Comparison of ENCODE assay signal across 18 cellular contexts in the genomic region with DNA sequence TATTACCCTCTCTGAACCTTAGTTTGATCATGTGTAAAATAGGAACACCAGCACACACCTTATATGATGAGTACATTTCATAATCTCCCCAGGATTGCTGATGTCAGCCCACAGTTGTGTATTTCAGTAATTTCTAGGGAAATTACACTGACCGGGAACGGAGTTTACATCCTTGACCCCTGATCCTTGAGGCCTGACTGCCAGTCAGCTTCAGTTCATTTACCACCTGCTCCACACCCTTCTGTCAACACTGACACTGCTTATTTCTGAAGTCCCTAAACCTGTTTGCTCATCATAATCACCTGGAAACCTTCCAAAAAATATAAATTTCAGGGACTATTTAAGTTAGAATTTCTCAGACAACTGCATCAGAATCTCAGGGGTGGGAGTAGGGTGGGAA. TPM values are rescaled to one million over a fixed set of nuclear protein-coding genes. Genes with fewer than 3 reads are reported as not detected.
DNase-seq lines count a peak whose midpoint lies in the region; ATAC-seq, FAIRE-seq and TF ChIP-seq lines count a peak whose summit lies in the region.
"Had no signal": no experiment of that assay in that cellular context is flagged by ENCODE, and none has a peak within 500 bp of the region (broad histone marks: within the 10 kb centered on the region; RNA-seq: fewer than 3 reads in every experiment).

No MANE protein-coding gene starts in this region.

- BruUV-seq in HepG2 (replicated peaks; lab: Mats Ljungman, UMichigan): no TSS peak

- POLR2A ChIA-PET in HepG2 (lab: Yijun Ruan, JAX): no interaction called here

- no peak for FAIRE-seq in HepG2 (lab: Jason Lieb, UNC)
- FAIRE-seq: A549, RCC 7860 had no signal

- H3K9ac ChIP-seq in HepG2 (ENCODE audit: insufficient read depth, low read depth, low read length) (no peak overlapping the region), colonic mucosa (ENCODE audit: low read depth in 2 of 2, low read length in 2 of 2) (no peak overlapping the region)

- TF ChIP-seq CTCF in HepG2 (CRISPR knock-in tag; IDR thresholded peaks at IDR 0.05) (no peak), right lobe of liver (IDR thresholded peaks at IDR 0.05) (no peak), colonic mucosa (IDR thresholded peaks at IDR 0.05) (no peak), type B pancreatic cell (conservative IDR thresholded peaks at IDR 0.05) (no peak)

- no peaks in the 10 kb centered on the region for H3K9me3 ChIP-seq in HepG2 (ENCODE audit: low read length)
- no peaks in the 10 kb centered on the region for H3K9me3 ChIP-seq in right lobe of liver
- no peaks in the 10 kb centered on the region for H3K9me3 ChIP-seq in colonic mucosa
- H3K9me3 ChIP-seq: A549 had no signal

- H4K20me1 ChIP-seq in HepG2 (ENCODE audit: insufficient read depth, low read length): no peaks in the 10 kb centered on the region

- no peak overlapping the region for H3K4me3 Mint-ChIP-seq in type B pancreatic cell

- H3K4me1 Mint-ChIP-seq in type B pancreatic cell (ENCODE audit: unreplicated experiment): no peaks in the 10 kb centered on the region

- H3K36me3 Mint-ChIP-seq in type B pancreatic cell: no peaks in the 10 kb centered on the region

- 0% methylated on average over 2 of the region's 2 CpGs for WGBS in HepG2 (ENCODE audit: low lambda C conversion rate)
- WGBS in right lobe of liver (ENCODE audit: insufficient coverage, low coverage, low lambda C conversion rate, missing lambda C conversion rate): 40% methylated on average over 1 of the region's 2 CpGs

- TF ChIP-seq RAD21 in HepG2 (CRISPR knock-in tag; IDR thresholded peaks at IDR 0.05): no peak

- H3K27me3 ChIP-seq in HepG2 (ENCODE audit: control insufficient read depth in 1 of 2, insufficient read depth in 2 of 2, low read length in 2 of 2) (no peaks in the 10 kb centered on the region), right lobe of liver (no peaks in the 10 kb centered on the region), colonic mucosa (no peaks in the 10 kb centered on the region)

- H3K9me3 Mint-ChIP-seq in type B pancreatic cell: peaks cover 5% of the 10 kb centered on the region

- no peak overlapping the region for H2AFZ ChIP-seq in HepG2 (ENCODE audit: low read length)

- intact Hi-C loops in HepG2 (cut with micrococcal nuclease; ENCODE audit: unreplicated experiment): no loop called here
- intact Hi-C loops in right lobe of liver (cut with DNase I): no loop called here
- intact Hi-C loops in colonic mucosa (cut with DNase I): no loop called here

- ATAC-seq in HepG2 (0 out of 3 replicates have a peak, but pooled peaks have one; percentile 24), right lobe of liver (no peak), HG03439 (IDR thresholded peaks at IDR 0.05; ENCODE audit: unreplicated experiment) (no peak)
- ATAC-seq: A549, SK-N-SH treated with all-trans-retinoic acid at 6 μM for 48 hours had no signal

- CTCF ChIA-PET in HepG2 (lab: Yijun Ruan, JAX; ENCODE audit: low intra/inter-chr PET ratio, low total read pairs): no interaction called here

- H3K27me3 Mint-ChIP-seq in type B pancreatic cell: peaks cover 21% of the 10 kb centered on the region

- no peak overlapping the region for H3K4me2 ChIP-seq in HepG2 (ENCODE audit: low read depth, low read length)
- H3K4me2 ChIP-seq: A549 had no signal

- no peak for TF ChIP-seq EP300 in HepG2 (IDR thresholded peaks at IDR 0.05; ENCODE audit: low read depth in 2 of 2, low read length in 2 of 2)
- TF ChIP-seq EP300 in HepG2 (CRISPR knock-in tag; IDR thresholded peaks at IDR 0.05; ENCODE audit: borderline replicate concordance): no peak

- H3K36me3 ChIP-seq in HepG2 (replicated peaks in 1 of 2; ENCODE audit: control insufficient read depth in 1 of 2, insufficient read depth in 2 of 2, low read length in 2 of 2) (no peaks in the 10 kb centered on the region), right lobe of liver (no peaks in the 10 kb centered on the region), colonic mucosa (no peaks in the 10 kb centered on the region)

- no peak for TF ChIP-seq POLR2A in HepG2 (IDR thresholded peaks at IDR 0.05; ENCODE audit: insufficient read depth in 1 of 2, low read depth in 2 of 2, low read length in 2 of 2)
- TF ChIP-seq POLR2A in right lobe of liver (IDR thresholded peaks at IDR 0.05): no peak

- H3K4me3 ChIP-seq in HepG2 (replicated peaks in 1 of 3; ENCODE audit: insufficient read depth in 1 of 3, low read depth in 2 of 3, low read length in 3 of 3) (no peak overlapping the region), right lobe of liver (no peak overlapping the region), colonic mucosa (no peak overlapping the region)
- H3K4me3 ChIP-seq: A549 had no signal

- no peak overlapping the region for H3K27ac Mint-ChIP-seq in type B pancreatic cell

- DNase-seq in HepG2 (ENCODE audit: low spot score) (no peak), right lobe of liver (no peak), NCI-H748 (lab: John Stamatoyannopoulos, UW; ENCODE audit: unreplicated experiment) (peak; percentile 99), colonic mucosa (peak; percentile 69), HuH-7.5 (ENCODE audit: low spot score) (no peak), iPS-NIHi11 (ENCODE audit: low spot score) (no peak), type B pancreatic cell (ENCODE audit: extremely low spot score, unreplicated experiment) (no peak)
- DNase-seq: C1 segment of cervical spinal cord, DMS 273 treated with DMSO at 0.1 percent for 48 hours, IMR-90, Kasumi-1, NCI-H1694, Right ventricle myocardium superior, T-helper 1 cell had no signal

- in situ Hi-C loops in HepG2 (cut with HindIII; ENCODE audit: extremely low pct_ligation_motif_present, low pct_unique_long_range_greater_than_20kb): no loop called here

- no peak overlapping the region for H3K27ac ChIP-seq in HepG2 (ENCODE audit: extremely low read length, insufficient read depth, low read length)
- H3K27ac ChIP-seq in right lobe of liver: no peak overlapping the region
- H3K27ac ChIP-seq in colonic mucosa: peak overlapping the region; percentile 10
- H3K27ac ChIP-seq: A549 had no signal

- H3K4me1 ChIP-seq in HepG2 (ENCODE audit: insufficient read depth, low read length) (no peaks in the 10 kb centered on the region), right lobe of liver (no peaks in the 10 kb centered on the region), colonic mucosa (no peaks in the 10 kb centered on the region)
- H3K4me1 ChIP-seq: A549 had no signal

- no peaks in the 10 kb centered on the region for H3K79me2 ChIP-seq in HepG2 (ENCODE audit: insufficient read depth, low read length)

TF ChIP-seq in HepG2, 621 proteins besides CTCF, POLR2A, EP300 and RAD21 (continues in another document):
- TF ChIP-seq ZKSCAN1 (IDR thresholded peaks at IDR 0.05; ENCODE audit: low read length) (no peak), SRSF4 (IDR thresholded peaks at IDR 0.05; ENCODE audit: low read depth, low read length, poor library complexity, severe bottlenecking) (no peak), ELF4 (CRISPR knock-in tag; IDR thresholded peaks at IDR 0.05; ENCODE audit: borderline replicate concordance) (no peak), KMT2B (CRISPR knock-in tag; IDR thresholded peaks at IDR 0.05) (no peak), AGO1 (IDR thresholded peaks at IDR 0.05; ENCODE audit: low read depth, low read length, poor library complexity, severe bottlenecking) (no peak), ZFP36L2 (CRISPR knock-in tag; IDR thresholded peaks at IDR 0.05) (no peak), SP4 (CRISPR knock-in tag; IDR thresholded peaks at IDR 0.05) (no peak), ZNF878 (CRISPR knock-in tag; IDR thresholded peaks at IDR 0.05) (no peak), ZNF552 (CRISPR knock-in tag; IDR thresholded peaks at IDR 0.05; ENCODE audit: borderline replicate concordance) (no peak), NR2F1 (CRISPR knock-in tag; IDR thresholded peaks at IDR 0.05) (peak in 1 of 2 experiments; percentile 46; a peak in 1 of 4 replicates), POLR2AphosphoS2 (IDR thresholded peaks at IDR 0.05; ENCODE audit: low read depth, low read length) (no peak)
- TF ChIP-seq, protein P1, sequence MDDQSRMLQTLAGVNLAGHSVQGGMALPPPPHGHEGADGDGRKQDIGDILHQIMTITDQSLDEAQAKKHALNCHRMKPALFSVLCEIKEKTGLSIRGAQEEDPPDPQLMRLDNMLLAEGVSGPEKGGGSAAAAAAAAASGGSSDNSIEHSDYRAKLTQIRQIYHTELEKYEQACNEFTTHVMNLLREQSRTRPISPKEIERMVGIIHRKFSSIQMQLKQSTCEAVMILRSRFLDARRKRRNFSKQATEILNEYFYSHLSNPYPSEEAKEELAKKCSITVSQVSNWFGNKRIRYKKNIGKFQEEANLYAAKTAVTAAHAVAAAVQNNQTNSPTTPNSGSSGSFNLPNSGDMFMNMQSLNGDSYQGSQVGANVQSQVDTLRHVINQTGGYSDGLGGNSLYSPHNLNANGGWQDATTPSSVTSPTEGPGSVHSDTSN (CRISPR knock-in tag; IDR thresholded peaks at IDR 0.05; ENCODE audit: borderline replicate concordance): no peak

RNA-seq across cellular contexts. Expression of a gene that starts 55.3 kb away (rescaled TPM):
- total RNA-seq in HepG2 (2016; rRNA removed; fragmentation: Illumina TruSeq; extraction: Trizol) (44.7 and 50.2 TPM in 2 replicates), right lobe of liver (10 to 100 TPM; 12.9 to 15.7 (median 14.9) TPM), colonic mucosa (10 to 100 TPM; 53.0 to 56.3 TPM), type B pancreatic cell (ENCODE audit: low replicate concordance) (24.3 and 32.5 TPM in 2 replicates)
- 7.9 and 9.2 TPM in 2 replicates for total RNA-seq in HepG2 (2016; cell fraction: cytosol; rRNA removed; fragmentation: Illumina TruSeq; extraction: Trizol; ENCODE audit: low read depth)
- total RNA-seq in HepG2 (2016; cell fraction: insoluble cytoplasmic fraction; rRNA removed; fragmentation: Illumina TruSeq; extraction: Trizol): 42.5 and 45.6 TPM in 2 replicates
- total RNA-seq in HepG2 (2016; cell fraction: membrane; rRNA removed; fragmentation: Illumina TruSeq; extraction: Trizol): 10.6 and 12.6 TPM in 2 replicates
- total RNA-seq in HepG2 (2016; cell fraction: nucleus; rRNA removed; fragmentation: Illumina TruSeq; extraction: Trizol): 25.0 and 27.5 TPM in 2 replicates
- 10.9 and 12.1 TPM in 2 replicates for polyA plus RNA-seq in HepG2 (2011; rRNA removed)
- 11.9 and 12.6 TPM in 2 replicates for polyA plus RNA-seq in HepG2 (2011; cell fraction: cytosol; rRNA removed)
- polyA plus RNA-seq in HepG2 (2011; cell fraction: nucleus; rRNA removed): 6.4 and 7.3 TPM in 2 replicates
- 21.6 and 22.5 TPM in 2 replicates for polyA plus RNA-seq in HepG2 (2012)
- polyA plus RNA-seq in HepG2 (2016; cell fraction: cytosol; fragmentation: Illumina TruSeq; extraction: Trizol; ENCODE audit: low read depth): 5.6 and 6.2 TPM in 2 replicates
- 37.3 and 41.8 TPM in 2 replicates for polyA plus RNA-seq in HepG2 (2016; cell fraction: insoluble cytoplasmic fraction; fragmentation: Illumina TruSeq; extraction: Trizol; ENCODE audit: low read depth)
- 6.4 and 8.0 TPM in 2 replicates for polyA plus RNA-seq in HepG2 (2016; cell fraction: membrane; fragmentation: Illumina TruSeq; extraction: Trizol; ENCODE audit: low read depth)
- polyA plus RNA-seq in HepG2 (2016; cell fraction: nucleus; fragmentation: Illumina TruSeq; extraction: Trizol; ENCODE audit: insufficient read depth, low read depth): 27.7 and 29.2 TPM in 2 replicates
- 9.9 and 22.3 TPM in 2 replicates for polyA minus RNA-seq in HepG2 (2011; rRNA and poly(A)+ RNA removed; ENCODE audit: low replicate concordance)
- polyA minus RNA-seq in HepG2 (2011; cell fraction: cytosol; rRNA and poly(A)+ RNA removed): 7.6 and 8.3 TPM in 2 replicates
- polyA minus RNA-seq in HepG2 (2011; cell fraction: nucleus; rRNA and poly(A)+ RNA removed): 15.4 and 18.2 TPM in 2 replicates

Comparison
In these comparisons a context has a peak if more than half of its experiments do, and no peak if none do; other contexts are left out.
1. DNase-seq: peak in NCI-H748 (single experiment) and colonic mucosa (single experiment); none in HepG2 (single experiment), right lobe of liver (0 of 3), HuH-7.5 (single experiment), iPS-NIHi11 (single experiment) and type B pancreatic cell (single experiment).